ENCODE assay signal across 1 cellular context in the genomic region with DNA sequence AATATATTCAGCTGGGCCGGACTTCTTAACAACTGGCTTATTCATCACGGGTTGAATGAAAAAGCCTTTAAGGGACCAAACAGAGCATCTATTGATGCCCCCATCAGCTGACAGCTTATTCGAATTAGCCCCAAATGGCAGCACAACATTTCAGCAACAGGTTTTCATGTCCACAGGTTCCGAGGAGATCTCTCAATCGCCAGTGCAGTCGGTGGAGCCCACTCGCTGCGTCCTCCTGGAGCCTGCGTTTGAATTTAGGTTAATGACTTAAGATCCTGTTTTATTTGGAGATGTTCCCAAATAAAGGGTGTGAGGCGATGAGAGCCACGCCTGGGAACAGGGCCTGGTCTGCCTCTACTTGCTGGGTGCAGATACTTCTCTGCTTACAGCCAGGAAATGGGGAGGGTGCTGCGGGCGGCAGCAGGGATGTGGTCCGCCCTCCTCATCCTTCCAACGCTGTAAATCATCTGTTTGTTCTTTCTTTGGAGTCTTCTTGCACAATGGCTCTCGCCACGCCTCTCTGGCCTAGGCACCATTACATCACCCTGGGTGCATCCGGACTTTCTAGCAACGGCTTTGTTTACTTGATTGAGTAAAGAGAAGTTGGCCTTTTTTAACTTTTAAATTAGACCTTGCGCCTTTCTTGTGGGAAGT.
A peak's percentile ranks its signal among the peaks of the same experiment; 100 is the strongest.
TF ChIP-seq lines count a peak whose summit lies in the region.

No MANE protein-coding gene starts in this region.

TF ChIP-seq in HEK293, 187 proteins besides CTCF, POLR2A, EP300 and RAD21 (continued from another document):
- TF ChIP-seq, protein P1, sequence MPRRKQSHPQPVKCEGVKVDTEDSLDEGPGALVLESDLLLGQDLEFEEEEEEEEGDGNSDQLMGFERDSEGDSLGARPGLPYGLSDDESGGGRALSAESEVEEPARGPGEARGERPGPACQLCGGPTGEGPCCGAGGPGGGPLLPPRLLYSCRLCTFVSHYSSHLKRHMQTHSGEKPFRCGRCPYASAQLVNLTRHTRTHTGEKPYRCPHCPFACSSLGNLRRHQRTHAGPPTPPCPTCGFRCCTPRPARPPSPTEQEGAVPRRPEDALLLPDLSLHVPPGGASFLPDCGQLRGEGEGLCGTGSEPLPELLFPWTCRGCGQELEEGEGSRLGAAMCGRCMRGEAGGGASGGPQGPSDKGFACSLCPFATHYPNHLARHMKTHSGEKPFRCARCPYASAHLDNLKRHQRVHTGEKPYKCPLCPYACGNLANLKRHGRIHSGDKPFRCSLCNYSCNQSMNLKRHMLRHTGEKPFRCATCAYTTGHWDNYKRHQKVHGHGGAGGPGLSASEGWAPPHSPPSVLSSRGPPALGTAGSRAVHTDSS (tag by site-specific recombination; IDR thresholded peaks at IDR 0.05): peak; percentile 61
- TF ChIP-seq, protein P2, sequence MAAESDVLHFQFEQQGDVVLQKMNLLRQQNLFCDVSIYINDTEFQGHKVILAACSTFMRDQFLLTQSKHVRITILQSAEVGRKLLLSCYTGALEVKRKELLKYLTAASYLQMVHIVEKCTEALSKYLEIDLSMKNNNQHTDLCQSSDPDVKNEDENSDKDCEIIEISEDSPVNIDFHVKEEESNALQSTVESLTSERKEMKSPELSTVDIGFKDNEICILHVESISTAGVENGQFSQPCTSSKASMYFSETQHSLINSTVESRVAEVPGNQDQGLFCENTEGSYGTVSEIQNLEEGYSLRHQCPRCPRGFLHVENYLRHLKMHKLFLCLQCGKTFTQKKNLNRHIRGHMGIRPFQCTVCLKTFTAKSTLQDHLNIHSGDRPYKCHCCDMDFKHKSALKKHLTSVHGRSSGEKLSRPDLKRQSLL (tag by site-specific recombination; IDR thresholded peaks at IDR 0.05): peak; percentile 59; the same call in 1 of the 2 replicates
- TF ChIP-seq, protein P3, sequence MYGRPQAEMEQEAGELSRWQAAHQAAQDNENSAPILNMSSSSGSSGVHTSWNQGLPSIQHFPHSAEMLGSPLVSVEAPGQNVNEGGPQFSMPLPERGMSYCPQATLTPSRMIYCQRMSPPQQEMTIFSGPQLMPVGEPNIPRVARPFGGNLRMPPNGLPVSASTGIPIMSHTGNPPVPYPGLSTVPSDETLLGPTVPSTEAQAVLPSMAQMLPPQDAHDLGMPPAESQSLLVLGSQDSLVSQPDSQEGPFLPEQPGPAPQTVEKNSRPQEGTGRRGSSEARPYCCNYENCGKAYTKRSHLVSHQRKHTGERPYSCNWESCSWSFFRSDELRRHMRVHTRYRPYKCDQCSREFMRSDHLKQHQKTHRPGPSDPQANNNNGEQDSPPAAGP (tag by site-specific recombination; IDR thresholded peaks at IDR 0.05): peak; percentile 95
- TF ChIP-seq GLIS2 (tag by site-specific recombination; IDR thresholded peaks at IDR 0.05): no peak
- TF ChIP-seq OSR2 (tag by site-specific recombination; IDR thresholded peaks at IDR 0.05): peak; percentile 62; the same call in 1 of the 2 replicates
- peak; percentile 86 for TF ChIP-seq ZXDB (tag by site-specific recombination; IDR thresholded peaks at IDR 0.05)
- peak; percentile 18; the same call in 1 of the 2 replicates for TF ChIP-seq ZNF558 (tag by site-specific recombination; IDR thresholded peaks at IDR 0.05)
- peak; percentile 33; the same call in 1 of the 2 replicates for TF ChIP-seq ZNF843 (tag by site-specific recombination; IDR thresholded peaks at IDR 0.05)
- no peak for TF ChIP-seq GLI2 (tag by site-specific recombination; IDR thresholded peaks at IDR 0.05; ENCODE audit: borderline replicate concordance, low read depth)
- TF ChIP-seq SP2 (tag by site-specific recombination; IDR thresholded peaks at IDR 0.05): peak; percentile 76
- TF ChIP-seq, protein P4, sequence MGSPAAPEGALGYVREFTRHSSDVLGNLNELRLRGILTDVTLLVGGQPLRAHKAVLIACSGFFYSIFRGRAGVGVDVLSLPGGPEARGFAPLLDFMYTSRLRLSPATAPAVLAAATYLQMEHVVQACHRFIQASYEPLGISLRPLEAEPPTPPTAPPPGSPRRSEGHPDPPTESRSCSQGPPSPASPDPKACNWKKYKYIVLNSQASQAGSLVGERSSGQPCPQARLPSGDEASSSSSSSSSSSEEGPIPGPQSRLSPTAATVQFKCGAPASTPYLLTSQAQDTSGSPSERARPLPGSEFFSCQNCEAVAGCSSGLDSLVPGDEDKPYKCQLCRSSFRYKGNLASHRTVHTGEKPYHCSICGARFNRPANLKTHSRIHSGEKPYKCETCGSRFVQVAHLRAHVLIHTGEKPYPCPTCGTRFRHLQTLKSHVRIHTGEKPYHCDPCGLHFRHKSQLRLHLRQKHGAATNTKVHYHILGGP (tag by site-specific recombination; IDR thresholded peaks at IDR 0.05): peak; percentile 96
- TF ChIP-seq, protein P5, sequence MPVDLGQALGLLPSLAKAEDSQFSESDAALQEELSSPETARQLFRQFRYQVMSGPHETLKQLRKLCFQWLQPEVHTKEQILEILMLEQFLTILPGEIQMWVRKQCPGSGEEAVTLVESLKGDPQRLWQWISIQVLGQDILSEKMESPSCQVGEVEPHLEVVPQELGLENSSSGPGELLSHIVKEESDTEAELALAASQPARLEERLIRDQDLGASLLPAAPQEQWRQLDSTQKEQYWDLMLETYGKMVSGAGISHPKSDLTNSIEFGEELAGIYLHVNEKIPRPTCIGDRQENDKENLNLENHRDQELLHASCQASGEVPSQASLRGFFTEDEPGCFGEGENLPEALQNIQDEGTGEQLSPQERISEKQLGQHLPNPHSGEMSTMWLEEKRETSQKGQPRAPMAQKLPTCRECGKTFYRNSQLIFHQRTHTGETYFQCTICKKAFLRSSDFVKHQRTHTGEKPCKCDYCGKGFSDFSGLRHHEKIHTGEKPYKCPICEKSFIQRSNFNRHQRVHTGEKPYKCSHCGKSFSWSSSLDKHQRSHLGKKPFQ (tag by site-specific recombination; IDR thresholded peaks at IDR 0.05): 0 out of 2 replicates have a peak, but pooled peaks have one; percentile 40
- peak; percentile 92 for TF ChIP-seq ZNF629 (tag by site-specific recombination; IDR thresholded peaks at IDR 0.05)
- peak; percentile 95 for TF ChIP-seq KLF9 (tag by site-specific recombination; IDR thresholded peaks at IDR 0.05; ENCODE audit: low read depth)
- TF ChIP-seq, protein P6, sequence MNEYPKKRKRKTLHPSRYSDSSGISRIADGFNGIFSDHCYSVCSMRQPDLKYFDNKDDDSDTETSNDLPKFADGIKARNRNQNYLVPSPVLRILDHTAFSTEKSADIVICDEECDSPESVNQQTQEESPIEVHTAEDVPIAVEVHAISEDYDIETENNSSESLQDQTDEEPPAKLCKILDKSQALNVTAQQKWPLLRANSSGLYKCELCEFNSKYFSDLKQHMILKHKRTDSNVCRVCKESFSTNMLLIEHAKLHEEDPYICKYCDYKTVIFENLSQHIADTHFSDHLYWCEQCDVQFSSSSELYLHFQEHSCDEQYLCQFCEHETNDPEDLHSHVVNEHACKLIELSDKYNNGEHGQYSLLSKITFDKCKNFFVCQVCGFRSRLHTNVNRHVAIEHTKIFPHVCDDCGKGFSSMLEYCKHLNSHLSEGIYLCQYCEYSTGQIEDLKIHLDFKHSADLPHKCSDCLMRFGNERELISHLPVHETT (tag by site-specific recombination; IDR thresholded peaks at IDR 0.05): peak; percentile 20
- TF ChIP-seq MZF1 (tag by site-specific recombination; IDR thresholded peaks at IDR 0.05; ENCODE audit: borderline replicate concordance): peak; percentile 38; the same call in 1 of the 2 replicates
- 0 out of 2 replicates have a peak, but pooled peaks have one; percentile 13 for TF ChIP-seq BCL11A (tag by site-specific recombination; IDR thresholded peaks at IDR 0.05; ENCODE audit: low read depth)
- TF ChIP-seq, protein P7, sequence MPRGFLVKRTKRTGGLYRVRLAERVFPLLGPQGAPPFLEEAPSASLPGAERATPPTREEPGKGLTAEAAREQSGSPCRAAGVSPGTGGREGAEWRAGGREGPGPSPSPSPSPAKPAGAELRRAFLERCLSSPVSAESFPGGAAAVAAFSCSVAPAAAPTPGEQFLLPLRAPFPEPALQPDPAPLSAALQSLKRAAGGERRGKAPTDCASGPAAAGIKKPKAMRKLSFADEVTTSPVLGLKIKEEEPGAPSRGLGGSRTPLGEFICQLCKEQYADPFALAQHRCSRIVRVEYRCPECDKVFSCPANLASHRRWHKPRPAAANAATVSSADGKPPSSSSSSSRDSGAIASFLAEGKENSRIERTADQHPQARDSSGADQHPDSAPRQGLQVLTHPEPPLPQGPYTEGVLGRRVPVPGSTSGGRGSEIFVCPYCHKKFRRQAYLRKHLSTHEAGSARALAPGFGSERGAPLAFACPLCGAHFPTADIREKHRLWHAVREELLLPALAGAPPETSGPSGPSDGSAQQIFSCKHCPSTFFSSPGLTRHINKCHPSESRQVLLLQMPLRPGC (tag by site-specific recombination; IDR thresholded peaks at IDR 0.05): no peak; the same call in 1 of the 2 replicates
- TF ChIP-seq, protein P8, sequence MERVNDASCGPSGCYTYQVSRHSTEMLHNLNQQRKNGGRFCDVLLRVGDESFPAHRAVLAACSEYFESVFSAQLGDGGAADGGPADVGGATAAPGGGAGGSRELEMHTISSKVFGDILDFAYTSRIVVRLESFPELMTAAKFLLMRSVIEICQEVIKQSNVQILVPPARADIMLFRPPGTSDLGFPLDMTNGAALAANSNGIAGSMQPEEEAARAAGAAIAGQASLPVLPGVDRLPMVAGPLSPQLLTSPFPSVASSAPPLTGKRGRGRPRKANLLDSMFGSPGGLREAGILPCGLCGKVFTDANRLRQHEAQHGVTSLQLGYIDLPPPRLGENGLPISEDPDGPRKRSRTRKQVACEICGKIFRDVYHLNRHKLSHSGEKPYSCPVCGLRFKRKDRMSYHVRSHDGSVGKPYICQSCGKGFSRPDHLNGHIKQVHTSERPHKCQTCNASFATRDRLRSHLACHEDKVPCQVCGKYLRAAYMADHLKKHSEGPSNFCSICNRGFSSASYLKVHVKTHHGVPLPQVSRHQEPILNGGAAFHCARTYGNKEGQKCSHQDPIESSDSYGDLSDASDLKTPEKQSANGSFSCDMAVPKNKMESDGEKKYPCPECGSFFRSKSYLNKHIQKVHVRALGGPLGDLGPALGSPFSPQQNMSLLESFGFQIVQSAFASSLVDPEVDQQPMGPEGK (tag by site-specific recombination; IDR thresholded peaks at IDR 0.05): peak; percentile 95
- peak; percentile 90 for TF ChIP-seq KLF16 (tag by site-specific recombination; IDR thresholded peaks at IDR 0.05)
- peak; percentile 97 for TF ChIP-seq SP7 (tag by site-specific recombination; IDR thresholded peaks at IDR 0.05)
- TF ChIP-seq ZFP37 (tag by site-specific recombination; IDR thresholded peaks at IDR 0.05): no peak
- peak; percentile 88 for TF ChIP-seq KLF7 (tag by site-specific recombination; IDR thresholded peaks at IDR 0.05; ENCODE audit: borderline replicate concordance)
- peak; percentile 98 for TF ChIP-seq ZNF600 (tag by site-specific recombination; IDR thresholded peaks at IDR 0.05)
- TF ChIP-seq, protein P9, sequence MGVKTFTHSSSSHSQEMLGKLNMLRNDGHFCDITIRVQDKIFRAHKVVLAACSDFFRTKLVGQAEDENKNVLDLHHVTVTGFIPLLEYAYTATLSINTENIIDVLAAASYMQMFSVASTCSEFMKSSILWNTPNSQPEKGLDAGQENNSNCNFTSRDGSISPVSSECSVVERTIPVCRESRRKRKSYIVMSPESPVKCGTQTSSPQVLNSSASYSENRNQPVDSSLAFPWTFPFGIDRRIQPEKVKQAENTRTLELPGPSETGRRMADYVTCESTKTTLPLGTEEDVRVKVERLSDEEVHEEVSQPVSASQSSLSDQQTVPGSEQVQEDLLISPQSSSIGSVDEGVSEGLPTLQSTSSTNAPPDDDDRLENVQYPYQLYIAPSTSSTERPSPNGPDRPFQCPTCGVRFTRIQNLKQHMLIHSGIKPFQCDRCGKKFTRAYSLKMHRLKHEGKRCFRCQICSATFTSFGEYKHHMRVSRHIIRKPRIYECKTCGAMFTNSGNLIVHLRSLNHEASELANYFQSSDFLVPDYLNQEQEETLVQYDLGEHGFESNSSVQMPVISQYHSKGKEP (tag by site-specific recombination; IDR thresholded peaks at IDR 0.05): peak; percentile 27
- peak; percentile 59; the same call in 1 of the 2 replicates for TF ChIP-seq KLF8 (tag by site-specific recombination; IDR thresholded peaks at IDR 0.05)
